ENCODE assay signal across 23 cellular contexts in the genomic region with DNA sequence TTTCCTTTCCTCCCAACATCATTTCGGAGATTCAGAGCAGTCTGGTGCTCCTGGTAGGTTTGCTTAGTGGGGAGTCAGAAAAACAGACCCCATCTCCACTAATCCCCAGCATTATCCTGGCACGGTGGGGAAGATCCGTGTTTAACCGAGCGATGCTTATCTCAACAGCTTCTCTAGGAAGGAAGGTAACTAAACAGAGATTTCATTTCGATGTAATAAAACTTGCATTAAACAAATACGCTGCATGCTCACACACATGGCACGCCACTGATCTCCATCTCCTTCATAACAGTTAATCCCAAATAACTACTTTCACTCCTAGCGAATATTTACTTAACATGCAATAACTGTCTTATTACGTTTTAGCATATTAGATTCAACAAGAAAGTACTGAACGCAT.
"Had no signal": no experiment of that assay in that cellular context is flagged by ENCODE, and none has a peak within 500 bp of the region (broad histone marks: within the 10 kb centered on the region; RNA-seq: fewer than 3 reads in every experiment).

No MANE protein-coding gene starts in this region.

- H3K27ac ChIP-seq: SJSA1, SK-N-MC had no signal

- ATAC-seq: HepG2 had no signal

- DNase-seq: IMR-90, Karpas-422, KG1, MG63, NCI-H1092, NCI-H1436, NCI-H187, NCI-H2029, NCI-H2081 treated with DMSO at 0.1 percent for 48 hours, NCI-H2171, NCI-H226, NCI-H446, NCI-H510A, NCI-H524 treated with DMSO at 0.1 percent for 48 hours, NCI-H69, NCI-H774, Right ventricle myocardium superior, RPMI8226, SIG-M5 had no signal

- H3K9me3 ChIP-seq: MG63, SJSA1 had no signal

- H3K36me3 ChIP-seq: MG63 had no signal

- H3K4me3 ChIP-seq: MG63, SJSA1, SK-N-MC had no signal

- H3K4me1 ChIP-seq: SJSA1 had no signal

- H3K27me3 ChIP-seq: MG63, SJSA1 had no signal

- FAIRE-seq: HepG2, RCC 7860 had no signal
